In genomic region chr6:143697401-143697800, GRCh38 we compare ENCODE assay signal across 28 cellular contexts. TPM values are rescaled to one million over a fixed set of nuclear protein-coding genes. Genes with fewer than 3 reads are reported as not detected.
A peak's percentile ranks its signal among the peaks of the same experiment; 100 is the strongest.
DNase-seq lines count a peak whose midpoint lies in the region; ATAC-seq, FAIRE-seq and TF ChIP-seq lines count a peak whose summit lies in the region.
"Had no signal": no experiment of that assay in that cellular context is flagged by ENCODE, and none has a peak within 500 bp of the region (broad histone marks: within the 10 kb centered on the region; RNA-seq: fewer than 3 reads in every experiment).

No MANE protein-coding gene starts in this region.

- H3K18ac ChIP-seq in mesendoderm (ENCODE audit: low read length): no peak overlapping the region

- peaks cover 0 to 100% (median 84%) of the 10 kb centered on the region in 9 donors for H3K4me1 ChIP-seq in heart right ventricle
- peaks cover 17% of the 10 kb centered on the region for H3K4me1 ChIP-seq in endodermal cell (ENCODE audit: control insufficient read depth, insufficient read depth, low read length)
- peaks cover 56 to 58% of the 10 kb centered on the region in 2 experiments for H3K4me1 ChIP-seq in neutrophil (ENCODE audit: control insufficient read depth in 1 of 2, insufficient read depth in 1 of 2, low read depth in 1 of 2, low read length in 1 of 2)
- peaks cover 81% of the 10 kb centered on the region for H3K4me1 ChIP-seq in upper lobe of right lung
- H3K4me1 ChIP-seq in pancreas: peaks cover 16 to 30% (median 16%) of the 10 kb centered on the region in 3 donors
- peaks cover 2% of the 10 kb centered on the region for H3K4me1 ChIP-seq in mesendoderm (ENCODE audit: control insufficient read depth, low read depth, low read length)
- H3K4me1 ChIP-seq: HAP-1 had no signal

- H3K56ac ChIP-seq in mesendoderm (ENCODE audit: low read length): no peak overlapping the region

- H3K79me1 ChIP-seq in mesendoderm (ENCODE audit: low read length): peaks cover 18% of the 10 kb centered on the region

- H3K4ac ChIP-seq in mesendoderm (ENCODE audit: low read depth, low read length): no peak overlapping the region

- ATAC-seq in heart right ventricle (no peak), Right ventricle myocardium inferior (no peak), upper lobe of right lung (no peak), pancreas (no peak)
- ATAC-seq: naive thymus-derived CD8-positive, alpha-beta T cell; stimulated activated naive CD8-positive, alpha-beta T cell treated with anti-CD3 and anti-CD28 coated beads, Interleukin-15, amount 100 ng/mL, for 72 hours had no signal

- DNase-seq in heart right ventricle (no peak), Right ventricle myocardium inferior (ENCODE audit: missing footprints) (no peak), endodermal cell (no peak), upper lobe of right lung (no peak), pancreas (no peak), mesendoderm (no peak), DMS 273 treated with DMSO at 0.1 percent for 48 hours (lab: John Stamatoyannopoulos, UW) (no peak)
- DNase-seq: activated CD4-positive, CD25-positive, alpha-beta regulatory T cell treated with anti-CD3 and anti-CD28 coated beads, Interleukin-2, amount 50 U/mL, for 72 hours; activated naive CD4-positive, alpha-beta T cell treated with anti-CD3 and anti-CD28 coated beads for 36 hours; activated T-cell treated with anti-CD3 and anti-CD28 coated beads, Interleukin-2, amount 50 U/mL, for 48 hours; anterior cingulate cortex; Calu3; effector CD8-positive, alpha-beta T cell; EL; hypothalamus; islet precursor cell; Kasumi-1; naive thymus-derived CD8-positive, alpha-beta T cell; NCI-H1105; NCI-H2107; NCI-H524; stimulated activated CD4-positive, alpha-beta T cell treated with anti-CD3 and anti-CD28 coated beads, Interleukin-4, amount 100 ng/mL, for 1 hour; stimulated activated naive CD8-positive, alpha-beta T cell treated with anti-CD3 and anti-CD28 coated beads, Interleukin-15, amount 100 ng/mL, for 72 hours had no signal

- no peaks in the 10 kb centered on the region for H3K9me3 Mint-ChIP-seq in endodermal cell
- H3K9me3 Mint-ChIP-seq: activated naive CD4-positive, alpha-beta T cell treated with anti-CD3 and anti-CD28 coated beads for 36 hours; naive thymus-derived CD8-positive, alpha-beta T cell; stimulated activated naive CD8-positive, alpha-beta T cell treated with anti-CD3 and anti-CD28 coated beads, Interleukin-15, amount 100 ng/mL, for 72 hours had no signal

- peaks cover 55% of the 10 kb centered on the region for H3K4me1 Mint-ChIP-seq in endodermal cell
- H3K4me1 Mint-ChIP-seq: stimulated activated naive CD8-positive, alpha-beta T cell treated with anti-CD3 and anti-CD28 coated beads, Interleukin-15, amount 100 ng/mL, for 72 hours had no signal

- H2AK5ac ChIP-seq in mesendoderm (ENCODE audit: low read length): no peak overlapping the region

- H3K79me2 ChIP-seq in mesendoderm (ENCODE audit: control insufficient read depth, insufficient read depth, low read length): peaks cover 33% of the 10 kb centered on the region

- H3K27me3 ChIP-seq in heart right ventricle: no peaks in the 10 kb centered on the region
- no peaks in the 10 kb centered on the region for H3K27me3 ChIP-seq in endodermal cell (ENCODE audit: control insufficient read depth, insufficient read depth, low read length, poor library complexity, severe bottlenecking)
- H3K27me3 ChIP-seq in neutrophil: no peaks in the 10 kb centered on the region
- H3K27me3 ChIP-seq in upper lobe of right lung: no peaks in the 10 kb centered on the region
- no peaks in the 10 kb centered on the region for H3K27me3 ChIP-seq in pancreas
- H3K27me3 ChIP-seq in mesendoderm (ENCODE audit: insufficient read depth, low read length, poor library complexity): no peaks in the 10 kb centered on the region
- H3K27me3 ChIP-seq: BLaER1 treated with 17β-estradiol and CSF1 and Interleukin-3, amounts not matched to agents 10 nM and 100 nM had no signal

- peaks cover 16% of the 10 kb centered on the region for H3K36me3 Mint-ChIP-seq in endodermal cell (ENCODE audit: low read depth)
- H3K36me3 Mint-ChIP-seq: naive thymus-derived CD8-positive, alpha-beta T cell had no signal

- no peak overlapping the region for H3K4me3 Mint-ChIP-seq in endodermal cell
- H3K4me3 Mint-ChIP-seq: activated naive CD4-positive, alpha-beta T cell treated with anti-CD3 and anti-CD28 coated beads for 36 hours; naive thymus-derived CD8-positive, alpha-beta T cell; stimulated activated naive CD8-positive, alpha-beta T cell treated with anti-CD3 and anti-CD28 coated beads, Interleukin-15, amount 100 ng/mL, for 72 hours had no signal

- no peak overlapping the region for H4K5ac ChIP-seq in mesendoderm (ENCODE audit: low read length)

- no peak overlapping the region for H4K8ac ChIP-seq in mesendoderm (ENCODE audit: low read depth, low read length)

- H3K36me3 ChIP-seq in heart right ventricle (no peaks in the 10 kb centered on the region), endodermal cell (ENCODE audit: control insufficient read depth, insufficient read depth, low read length) (peaks cover 68% of the 10 kb centered on the region), neutrophil (no peaks in the 10 kb centered on the region), upper lobe of right lung (no peaks in the 10 kb centered on the region), pancreas (no peaks in the 10 kb centered on the region), mesendoderm (ENCODE audit: control insufficient read depth, insufficient read depth, low read length) (no peaks in the 10 kb centered on the region)
- H3K36me3 ChIP-seq: BLaER1 treated with 17β-estradiol and CSF1 and Interleukin-3, amounts not matched to agents 10 nM and 100 nM; HAP-1 had no signal

- peak overlapping the region; percentile 56 for H3K27ac Mint-ChIP-seq in endodermal cell
- H3K27ac Mint-ChIP-seq: activated naive CD4-positive, alpha-beta T cell treated with anti-CD3 and anti-CD28 coated beads for 36 hours; naive thymus-derived CD8-positive, alpha-beta T cell; stimulated activated naive CD8-positive, alpha-beta T cell treated with anti-CD3 and anti-CD28 coated beads, Interleukin-15, amount 100 ng/mL, for 72 hours had no signal

- no peaks in the 10 kb centered on the region for H3K9me3 ChIP-seq in heart right ventricle
- H3K9me3 ChIP-seq in endodermal cell (ENCODE audit: control insufficient read depth, low read length): no peaks in the 10 kb centered on the region
- no peaks in the 10 kb centered on the region for H3K9me3 ChIP-seq in neutrophil
- no peaks in the 10 kb centered on the region for H3K9me3 ChIP-seq in upper lobe of right lung
- H3K9me3 ChIP-seq in pancreas: no peaks in the 10 kb centered on the region
- H3K9me3 ChIP-seq: BLaER1 treated with 17β-estradiol and CSF1 and Interleukin-3, amounts not matched to agents 10 nM and 100 nM; HAP-1 had no signal

- WGBS in heart right ventricle, 2 donors: 50 to 62% methylated on average over 1 of the region's 1 CpG
- no CpG with 5 or more reads among the region's 1 CpG for WGBS in endodermal cell (ENCODE audit: insufficient coverage in 1 of 2, insufficient read length in 1 of 2), 2 experiments
- WGBS in pancreas, 2 donors: 44 to 61% methylated on average over 1 of the region's 1 CpG
- WGBS in mesendoderm (ENCODE audit: extremely low coverage, insufficient coverage, low lambda C conversion rate): no CpG with 5 or more reads among the region's 1 CpG

- H3K27ac ChIP-seq in heart right ventricle (peak overlapping the region in 7 of 10 donors; percentile 11 to 77 (median 33)), endodermal cell (ENCODE audit: low read depth, low read length) (no peak overlapping the region), neutrophil (peak overlapping the region; percentile 83), upper lobe of right lung (peak overlapping the region; percentile 37), pancreas (no peak overlapping the region), mesendoderm (ENCODE audit: low read depth, low read length) (no peak overlapping the region)
- H3K27ac ChIP-seq: BLaER1 treated with 17β-estradiol and CSF1 and Interleukin-3, amounts not matched to agents 10 nM and 100 nM; RWPE1 had no signal

- H2BK120ac ChIP-seq in mesendoderm (ENCODE audit: low read depth, low read length): no peak overlapping the region

- H3K9ac ChIP-seq in endodermal cell (ENCODE audit: extremely low read depth, low read length, poor library complexity, severe bottlenecking) (no peak overlapping the region), mesendoderm (ENCODE audit: low read length) (no peak overlapping the region)
- H3K9ac ChIP-seq: BLaER1 treated with 17β-estradiol and CSF1 and Interleukin-3, amounts not matched to agents 10 nM and 100 nM had no signal

- H2BK15ac ChIP-seq in mesendoderm (replicated peaks; ENCODE audit: low read depth): no peak overlapping the region

- intact Hi-C loops in heart right ventricle (cut with DNase I) (loop anchor here in 2 of 10 donors (5.0 to 10.0 kb wide), 2 partner anchors 35 to 47 kb away; no protein-coding TSS in a partner anchor), Right ventricle myocardium inferior (cut with DNase I) (loop anchor here (2.0 kb wide), 1 partner anchor 19 kb away; no protein-coding TSS in a partner anchor), upper lobe of right lung (cut with DNase I) (no loop called here), pancreas (cut with DNase I) (no loop called here)

- H2BK5ac ChIP-seq in mesendoderm (ENCODE audit: low read length): no peak overlapping the region

- H3K4me2 ChIP-seq in mesendoderm (ENCODE audit: low read length): no peak overlapping the region
- H3K4me2 ChIP-seq: BLaER1 treated with 17β-estradiol and CSF1 and Interleukin-3, amounts not matched to agents 10 nM and 100 nM had no signal

- TF ChIP-seq CTCF in heart right ventricle (IDR thresholded peaks at IDR 0.05) (no peak), endodermal cell (conservative IDR thresholded peaks at IDR 0.05) (no peak), neutrophil (IDR thresholded peaks at IDR 0.05) (no peak), upper lobe of right lung (IDR thresholded peaks at IDR 0.05) (no peak), pancreas (IDR thresholded peaks at IDR 0.05) (no peak)

- H3K27me3 Mint-ChIP-seq in endodermal cell (ENCODE audit: insufficient read depth): no peaks in the 10 kb centered on the region
- H3K27me3 Mint-ChIP-seq: stimulated activated naive CD8-positive, alpha-beta T cell treated with anti-CD3 and anti-CD28 coated beads, Interleukin-15, amount 100 ng/mL, for 72 hours had no signal

- no peak overlapping the region for H3K23ac ChIP-seq in mesendoderm (ENCODE audit: low read length)

- no peak overlapping the region for H3K4me3 ChIP-seq in heart right ventricle
- H3K4me3 ChIP-seq in endodermal cell (ENCODE audit: low read length): no peak overlapping the region
- no peak overlapping the region for H3K4me3 ChIP-seq in neutrophil (ENCODE audit: low read depth in 1 of 2, low read length in 1 of 2)
- H3K4me3 ChIP-seq in upper lobe of right lung: no peak overlapping the region
- H3K4me3 ChIP-seq in pancreas: no peak overlapping the region
- H3K4me3 ChIP-seq in mesendoderm (ENCODE audit: low read length): no peak overlapping the region
- H3K4me3 ChIP-seq: BLaER1 treated with 17β-estradiol and CSF1 and Interleukin-3, amounts not matched to agents 10 nM and 100 nM; HAP-1; skin epidermis had no signal

- FAIRE-seq in pancreas (lab: Jason Lieb, UNC): no peak

RNA-seq across cellular contexts. Expression of gene PHACTR2, which starts 19.6 kb away (rescaled TPM):
- total RNA-seq in heart right ventricle (10 to 100 TPM; 50.9 to 96.3 (median 72.6) TPM), Right ventricle myocardium inferior (75.9 TPM), endodermal cell (100 to 1,000 TPM; 164 to 222 TPM), upper lobe of right lung (142 TPM), pancreas (10 to 100 TPM in 2 of 6 donors, 1 to 10 TPM in 4; 5.9 to 19.0 (median 8.9) TPM)
- polyA plus RNA-seq in heart right ventricle (10 to 100 TPM in 1 of 2 donors, 1 to 10 TPM in 1; 6.5 to 10.4 TPM), pancreas (1 to 10 TPM; 2.7 to 3.1 TPM)
- polyA plus RNA-seq in endodermal cell (2013, experiment 1 of 2): 42.0 TPM
- polyA plus RNA-seq in endodermal cell (2013, experiment 2 of 2): 48.6 TPM
- polyA plus RNA-seq in mesendoderm (2013, experiment 1 of 2): 66.6 TPM
- polyA plus RNA-seq in mesendoderm (2013, experiment 2 of 2): 62.9 TPM

Comparison
In these comparisons a context has a peak if more than half of its experiments do, and no peak if none do; other contexts are left out.
1. H3K27ac ChIP-seq: peak in heart right ventricle (7 of 10), neutrophil (single experiment) and upper lobe of right lung (single experiment); none in endodermal cell (single experiment), pancreas (0 of 4) and mesendoderm (single experiment).